ENCODE assay signal across 9 cellular contexts in genomic region chr7:43658718-43659548, GRCh38.
DNase-seq lines count a peak whose midpoint lies in the region; ATAC-seq and TF ChIP-seq lines count a peak whose summit lies in the region.
"Had no signal": no experiment of that assay in that cellular context is flagged by ENCODE, and none has a peak within 500 bp of the region (broad histone marks: within the 10 kb centered on the region; RNA-seq: fewer than 3 reads in every experiment).

No MANE protein-coding gene starts in this region.

- DNase-seq in GM12865 (ENCODE audit: low read depth) (peak; percentile 70), ureter (ENCODE audit: low spot score) (no peak), NCI-H2029 (lab: John Stamatoyannopoulos, UW) (no peak), suprapubic skin (ENCODE audit: low spot score in 2 of 2) (no peak)
- DNase-seq in activated CD8-positive, alpha-beta T cell treated with anti-CD3 and anti-CD28 coated beads for 36 hours, result peak; percentile 71
- no peak for DNase-seq in effector CD4-positive, alpha-beta T cell

- H3K9ac ChIP-seq in liver (ENCODE audit: low read depth in 1 of 2, low read length in 2 of 2), result no peak overlapping the region

- peaks cover 59% of the 10 kb centered on the region for H3K4me1 Mint-ChIP-seq in activated CD8-positive, alpha-beta T cell treated with anti-CD3 and anti-CD28 coated beads for 36 hours (ENCODE audit: low read depth)

- 82% methylated on average over 7 of the region's 7 CpGs for WGBS in liver
- 85% methylated on average over 7 of the region's 7 CpGs for WGBS in suprapubic skin

- CTCF ChIA-PET in activated CD8-positive, alpha-beta T cell treated with anti-CD3 and anti-CD28 coated beads for 36 hours (lab: Charles Lee), result no interaction called here

- peaks cover 61% of the 10 kb centered on the region for H3K36me3 Mint-ChIP-seq in activated CD8-positive, alpha-beta T cell treated with anti-CD3 and anti-CD28 coated beads for 36 hours (ENCODE audit: low read depth)

- no peaks in the 10 kb centered on the region for H3K27me3 Mint-ChIP-seq in activated CD8-positive, alpha-beta T cell treated with anti-CD3 and anti-CD28 coated beads for 36 hours

- H3K27ac ChIP-seq in liver (ENCODE audit: low read depth in 1 of 2, low read length in 2 of 2) (peak overlapping the region; percentile 51 to 74), suprapubic skin (no peak overlapping the region)

- H3K27ac Mint-ChIP-seq in activated CD8-positive, alpha-beta T cell treated with anti-CD3 and anti-CD28 coated beads for 36 hours, result peak overlapping the region; percentile 95

- H3K4me1 ChIP-seq in liver (ENCODE audit: control insufficient read depth in 4 of 4, insufficient read depth in 4 of 4, low read length in 3 of 4) (peaks cover 6 to 16% (median 7%) of the 10 kb centered on the region in 4 donors), suprapubic skin (no peaks in the 10 kb centered on the region)

- H3K4me3 ChIP-seq in GM12865 (ENCODE audit: low read depth, low read length), result no peak overlapping the region
- H3K4me3 ChIP-seq in liver (ENCODE audit: low read depth in 1 of 3, low read length in 3 of 3), result no peak overlapping the region
- no peak overlapping the region for H3K4me3 ChIP-seq in suprapubic skin
- H3K4me3 ChIP-seq: K562 had no signal

- no peak for TF ChIP-seq EP300 in suprapubic skin (IDR thresholded peaks at IDR 0.05)

- TF ChIP-seq RAD21 in liver (IDR thresholded peaks at IDR 0.05), result no peak

- POLR2A ChIA-PET in activated CD8-positive, alpha-beta T cell treated with anti-CD3 and anti-CD28 coated beads for 36 hours (lab: Charles Lee), result no interaction called here

- no peaks in the 10 kb centered on the region for H3K36me3 ChIP-seq in liver (ENCODE audit: control insufficient read depth in 4 of 4, insufficient read depth in 3 of 4, low read depth in 1 of 4, low read length in 3 of 4)
- H3K36me3 ChIP-seq in suprapubic skin, result no peaks in the 10 kb centered on the region

- no peaks in the 10 kb centered on the region for H3K9me3 ChIP-seq in liver (ENCODE audit: control insufficient read depth in 4 of 4, low read length in 3 of 4)
- no peaks in the 10 kb centered on the region for H3K9me3 ChIP-seq in suprapubic skin

- TF ChIP-seq POLR2A in suprapubic skin (IDR thresholded peaks at IDR 0.05), result no peak

- H3K27me3 ChIP-seq in liver (ENCODE audit: control insufficient read depth in 4 of 4, insufficient read depth in 4 of 4, low read length in 3 of 4), result no peaks in the 10 kb centered on the region
- H3K27me3 ChIP-seq in suprapubic skin, result no peaks in the 10 kb centered on the region

- peaks cover 2% of the 10 kb centered on the region for H3K9me3 Mint-ChIP-seq in activated CD8-positive, alpha-beta T cell treated with anti-CD3 and anti-CD28 coated beads for 36 hours

- intact Hi-C loops in activated CD8-positive, alpha-beta T cell treated with anti-CD3 and anti-CD28 coated beads for 36 hours (cut with micrococcal nuclease), result no loop called here

- TF ChIP-seq CTCF in GM12865 (IDR thresholded peaks at IDR 0.05; ENCODE audit: insufficient read depth, low read depth, low read length, missing control alignments), result no peak
- TF ChIP-seq CTCF in activated CD8-positive, alpha-beta T cell treated with anti-CD3 and anti-CD28 coated beads for 36 hours (IDR thresholded peaks at IDR 0.05), result no peak
- no peak for TF ChIP-seq CTCF in liver (IDR thresholded peaks at IDR 0.05; ENCODE audit: low read depth, low read length, missing input control)
- no peak for TF ChIP-seq CTCF in suprapubic skin (IDR thresholded peaks at IDR 0.05)

- peak overlapping the region; percentile 34 for H3K4me3 Mint-ChIP-seq in activated CD8-positive, alpha-beta T cell treated with anti-CD3 and anti-CD28 coated beads for 36 hours

- ATAC-seq in HG02870 (IDR thresholded peaks at IDR 0.05; ENCODE audit: unreplicated experiment), result peak; percentile 75
- ATAC-seq in activated CD8-positive, alpha-beta T cell treated with anti-CD3 and anti-CD28 coated beads for 36 hours, result peak; percentile 93
- ATAC-seq: K562 had no signal

TF ChIP-seq in liver, 16 proteins besides CTCF, POLR2A, EP300 and RAD21:
- TF ChIP-seq HNF4A (conservative IDR thresholded peaks at IDR 0.05) (peak in 1 of 2 donors; percentile 36), SP1 (IDR thresholded peaks at IDR 0.05) (peak; percentile 20), TAF1 (conservative IDR thresholded peaks at IDR 0.05) (no peak), MAX (IDR thresholded peaks at IDR 0.05) (no peak), RXRA (IDR thresholded peaks at IDR 0.05) (peak in 1 of 2 donors; percentile 16)
TF ChIP-seq in liver: peak in this region for 3.

Comparison
In these comparisons a context has a peak if more than half of its experiments do, and no peak if none do; other contexts are left out.
1. DNase-seq: peak in GM12865 (single experiment) and activated CD8-positive, alpha-beta T cell treated with anti-CD3 and anti-CD28 coated beads for 36 hours (single experiment); none in ureter (single experiment), NCI-H2029 (single experiment), suprapubic skin (0 of 2) and effector CD4-positive, alpha-beta T cell (single experiment).